In the genomic region with DNA sequence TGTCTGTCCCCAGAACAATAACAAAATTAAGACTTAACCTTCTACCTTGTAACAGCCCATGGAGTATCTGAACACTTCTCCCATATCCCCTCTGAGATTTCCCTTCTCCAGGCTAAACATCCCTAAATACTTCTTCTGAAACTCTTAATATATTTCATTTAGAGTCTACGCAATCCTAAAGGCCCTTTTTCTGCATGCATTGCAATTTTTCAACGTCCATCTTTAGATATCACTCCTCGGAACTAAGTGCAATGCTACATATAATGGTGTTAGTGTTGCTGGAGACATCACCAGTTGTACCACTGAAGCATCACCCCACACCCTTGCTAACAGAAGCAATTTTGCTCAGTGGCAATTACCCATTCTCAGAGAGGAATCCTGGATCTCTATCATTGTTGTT, we compare ENCODE assay signal across 10 cellular contexts. TPM values are rescaled to one million over a fixed set of nuclear protein-coding genes. Genes with fewer than 3 reads are reported as not detected.
"Had no signal": no experiment of that assay in that cellular context is flagged by ENCODE, and none has a peak within 500 bp of the region (broad histone marks: within the 10 kb centered on the region; RNA-seq: fewer than 3 reads in every experiment).

No MANE protein-coding gene starts in this region.

- DNase-seq: IMR-90, KBM-7, KG1 had no signal

- H3K27ac ChIP-seq: HL-60, KMS-11 had no signal

- H3K4me2 ChIP-seq: KMS-11 had no signal

- H3K4me3 ChIP-seq: K562 had no signal

- ATAC-seq: K562 had no signal

- H3K9ac ChIP-seq: KMS-11 had no signal

- FAIRE-seq: HTR-8/SVneo, K562 had no signal

RNA-seq across cellular contexts. Expression of a gene that starts 13.2 kb away (rescaled TPM):
- total RNA-seq: HT-29, HT1080, K562 had no signal
- polyA plus RNA-seq: IgD-negative memory B cell, IMR-90, K562 had no signal
